Comparison of ENCODE assay signal across 1 cellular context in the genomic region with DNA sequence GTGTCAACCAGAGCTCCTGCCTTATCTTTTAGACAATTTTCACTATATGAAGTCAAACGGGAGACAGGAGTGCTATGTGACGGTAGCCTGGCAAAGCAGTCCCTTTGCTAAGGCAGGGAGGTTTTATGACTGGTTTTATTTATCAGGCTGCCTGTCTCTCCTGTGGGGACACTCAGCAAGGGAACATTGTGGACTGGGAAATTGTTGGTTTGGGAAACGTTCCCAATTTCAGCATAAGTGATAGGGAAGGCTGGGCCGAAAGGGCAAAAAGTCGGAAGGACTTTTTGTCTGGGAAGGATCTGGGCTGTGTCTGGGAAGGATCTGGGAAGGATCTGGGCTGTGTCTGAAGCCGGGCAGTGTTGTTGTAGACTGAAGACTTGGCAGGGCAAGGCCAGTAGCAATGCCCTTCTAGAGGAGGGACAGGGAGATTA.
TF ChIP-seq lines count a peak whose summit lies in the region.

No MANE protein-coding gene starts in this region.

TF ChIP-seq in K562, 482 proteins besides CTCF, POLR2A, EP300 and RAD21 (continued from another document):
- TF ChIP-seq, protein P1, sequence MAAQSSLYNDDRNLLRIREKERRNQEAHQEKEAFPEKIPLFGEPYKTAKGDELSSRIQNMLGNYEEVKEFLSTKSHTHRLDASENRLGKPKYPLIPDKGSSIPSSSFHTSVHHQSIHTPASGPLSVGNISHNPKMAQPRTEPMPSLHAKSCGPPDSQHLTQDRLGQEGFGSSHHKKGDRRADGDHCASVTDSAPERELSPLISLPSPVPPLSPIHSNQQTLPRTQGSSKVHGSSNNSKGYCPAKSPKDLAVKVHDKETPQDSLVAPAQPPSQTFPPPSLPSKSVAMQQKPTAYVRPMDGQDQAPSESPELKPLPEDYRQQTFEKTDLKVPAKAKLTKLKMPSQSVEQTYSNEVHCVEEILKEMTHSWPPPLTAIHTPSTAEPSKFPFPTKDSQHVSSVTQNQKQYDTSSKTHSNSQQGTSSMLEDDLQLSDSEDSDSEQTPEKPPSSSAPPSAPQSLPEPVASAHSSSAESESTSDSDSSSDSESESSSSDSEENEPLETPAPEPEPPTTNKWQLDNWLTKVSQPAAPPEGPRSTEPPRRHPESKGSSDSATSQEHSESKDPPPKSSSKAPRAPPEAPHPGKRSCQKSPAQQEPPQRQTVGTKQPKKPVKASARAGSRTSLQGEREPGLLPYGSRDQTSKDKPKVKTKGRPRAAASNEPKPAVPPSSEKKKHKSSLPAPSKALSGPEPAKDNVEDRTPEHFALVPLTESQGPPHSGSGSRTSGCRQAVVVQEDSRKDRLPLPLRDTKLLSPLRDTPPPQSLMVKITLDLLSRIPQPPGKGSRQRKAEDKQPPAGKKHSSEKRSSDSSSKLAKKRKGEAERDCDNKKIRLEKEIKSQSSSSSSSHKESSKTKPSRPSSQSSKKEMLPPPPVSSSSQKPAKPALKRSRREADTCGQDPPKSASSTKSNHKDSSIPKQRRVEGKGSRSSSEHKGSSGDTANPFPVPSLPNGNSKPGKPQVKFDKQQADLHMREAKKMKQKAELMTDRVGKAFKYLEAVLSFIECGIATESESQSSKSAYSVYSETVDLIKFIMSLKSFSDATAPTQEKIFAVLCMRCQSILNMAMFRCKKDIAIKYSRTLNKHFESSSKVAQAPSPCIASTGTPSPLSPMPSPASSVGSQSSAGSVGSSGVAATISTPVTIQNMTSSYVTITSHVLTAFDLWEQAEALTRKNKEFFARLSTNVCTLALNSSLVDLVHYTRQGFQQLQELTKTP (IDR thresholded peaks at IDR 0.05; ENCODE audit: low read depth in 1 of 2, partially characterized antibody in 2 of 2) = no peak
- TF ChIP-seq, protein P2, sequence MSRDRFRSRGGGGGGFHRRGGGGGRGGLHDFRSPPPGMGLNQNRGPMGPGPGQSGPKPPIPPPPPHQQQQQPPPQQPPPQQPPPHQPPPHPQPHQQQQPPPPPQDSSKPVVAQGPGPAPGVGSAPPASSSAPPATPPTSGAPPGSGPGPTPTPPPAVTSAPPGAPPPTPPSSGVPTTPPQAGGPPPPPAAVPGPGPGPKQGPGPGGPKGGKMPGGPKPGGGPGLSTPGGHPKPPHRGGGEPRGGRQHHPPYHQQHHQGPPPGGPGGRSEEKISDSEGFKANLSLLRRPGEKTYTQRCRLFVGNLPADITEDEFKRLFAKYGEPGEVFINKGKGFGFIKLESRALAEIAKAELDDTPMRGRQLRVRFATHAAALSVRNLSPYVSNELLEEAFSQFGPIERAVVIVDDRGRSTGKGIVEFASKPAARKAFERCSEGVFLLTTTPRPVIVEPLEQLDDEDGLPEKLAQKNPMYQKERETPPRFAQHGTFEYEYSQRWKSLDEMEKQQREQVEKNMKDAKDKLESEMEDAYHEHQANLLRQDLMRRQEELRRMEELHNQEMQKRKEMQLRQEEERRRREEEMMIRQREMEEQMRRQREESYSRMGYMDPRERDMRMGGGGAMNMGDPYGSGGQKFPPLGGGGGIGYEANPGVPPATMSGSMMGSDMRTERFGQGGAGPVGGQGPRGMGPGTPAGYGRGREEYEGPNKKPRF (IDR thresholded peaks at IDR 0.05; ENCODE audit: low read depth, low read length) = no peak
- TF ChIP-seq, protein P3, sequence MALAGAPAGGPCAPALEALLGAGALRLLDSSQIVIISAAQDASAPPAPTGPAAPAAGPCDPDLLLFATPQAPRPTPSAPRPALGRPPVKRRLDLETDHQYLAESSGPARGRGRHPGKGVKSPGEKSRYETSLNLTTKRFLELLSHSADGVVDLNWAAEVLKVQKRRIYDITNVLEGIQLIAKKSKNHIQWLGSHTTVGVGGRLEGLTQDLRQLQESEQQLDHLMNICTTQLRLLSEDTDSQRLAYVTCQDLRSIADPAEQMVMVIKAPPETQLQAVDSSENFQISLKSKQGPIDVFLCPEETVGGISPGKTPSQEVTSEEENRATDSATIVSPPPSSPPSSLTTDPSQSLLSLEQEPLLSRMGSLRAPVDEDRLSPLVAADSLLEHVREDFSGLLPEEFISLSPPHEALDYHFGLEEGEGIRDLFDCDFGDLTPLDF (CRISPR knock-in tag; IDR thresholded peaks at IDR 0.05) = no peak
- TF ChIP-seq E2F3 (CRISPR knock-in tag; IDR thresholded peaks at IDR 0.05) = no peak
- no peak for TF ChIP-seq NR4A1 (CRISPR knock-in tag; IDR thresholded peaks at IDR 0.05)
- TF ChIP-seq NR4A1 (tag; IDR thresholded peaks at IDR 0.05) = no peak
